In genomic region chr15:64355559-64356442, GRCh38 we compare ENCODE assay signal across 8 cellular contexts. TPM values are rescaled to one million over a fixed set of nuclear protein-coding genes. Genes with fewer than 3 reads are reported as not detected.
DNase-seq lines count a peak whose midpoint lies in the region; ATAC-seq lines count a peak whose summit lies in the region.

TSS of gene CSNK1G1 (minus strand) at chr15:64356173. CDS start at chr15:64300499, 55,674 bp downstream.

- H3K27ac Mint-ChIP-seq in activated naive CD4-positive, alpha-beta T cell treated with anti-CD3 and anti-CD28 coated beads, Interleukin-2, amount 50 U/mL, for 72 hours: peak within 1 kb of the TSS; percentile 95

- ATAC-seq in HG02610 (IDR thresholded peaks at IDR 0.05; ENCODE audit: unreplicated experiment): peak; percentile 98
- peak; percentile 99 to 100 for ATAC-seq in activated naive CD4-positive, alpha-beta T cell treated with anti-CD3 and anti-CD28 coated beads, Interleukin-2, amount 50 U/mL, for 72 hours

- no peaks in the 10 kb centered on the region for H3K9me3 Mint-ChIP-seq in activated naive CD4-positive, alpha-beta T cell treated with anti-CD3 and anti-CD28 coated beads, Interleukin-2, amount 50 U/mL, for 72 hours

- H3K27ac ChIP-seq in temporal lobe (ENCODE audit: low read depth, low read length): peak within 1 kb of the TSS; percentile 47

- DNase-seq in GM04503 (ENCODE audit: low read depth): peak; percentile 90
- DNase-seq in NCI-H1092 treated with DMSO at 0.1 percent for 48 hours (lab: John Stamatoyannopoulos, UW): peak; percentile 97
- DNase-seq in SKM-1 (lab: John Stamatoyannopoulos, UW; ENCODE audit: unreplicated experiment): peak; percentile 92
- DNase-seq in activated naive CD4-positive, alpha-beta T cell treated with anti-CD3 and anti-CD28 coated beads, Interleukin-2, amount 50 U/mL, for 72 hours (ENCODE audit: low spot score in 2 of 2): peak; percentile 86 to 88
- DNase-seq in glomerular endothelial cell (ENCODE audit: extremely low read depth, low read depth, low spot score): peak; percentile 84
- DNase-seq in occipital lobe (lab: John Stamatoyannopoulos, UW): peak; percentile 94

- peaks cover 0 to 6% of the 10 kb centered on the region in 2 donors for H3K36me3 Mint-ChIP-seq in activated naive CD4-positive, alpha-beta T cell treated with anti-CD3 and anti-CD28 coated beads, Interleukin-2, amount 50 U/mL, for 72 hours

RNA-seq across cellular contexts. Expression of gene CSNK1G1, which starts in this region (rescaled TPM):
- total RNA-seq in activated naive CD4-positive, alpha-beta T cell treated with anti-CD3 and anti-CD28 coated beads, Interleukin-2, amount 50 U/mL, for 72 hours: 10 to 100 TPM; 26.6 to 32.3 TPM
- 27.2 and 41.9 TPM in 2 replicates for total RNA-seq in glomerular endothelial cell
- 68.3 TPM for total RNA-seq in occipital lobe
- 41.3 TPM for total RNA-seq in temporal lobe

Comparison
In these comparisons a context has a peak if more than half of its experiments do, and no peak if none do; other contexts are left out.
1. Peak in every context shown above with its lines: DNase-seq, ATAC-seq and H3K27ac ChIP-seq.